In genomic region chr13:30341815-30342570, GRCh38 we compare ENCODE assay signal across 8 cellular contexts. TPM values are rescaled to one million over a fixed set of nuclear protein-coding genes. Genes with fewer than 3 reads are reported as not detected.
DNase-seq lines count a peak whose midpoint lies in the region; ATAC-seq, FAIRE-seq and TF ChIP-seq lines count a peak whose summit lies in the region.

No MANE protein-coding gene starts in this region.

- H3K36me3 ChIP-seq in thoracic aorta: no peaks in the 10 kb centered on the region

- DNase-seq in HTR-8/SVneo (ENCODE audit: insufficient read length, low spot score) (peak; percentile 39), T47D (ENCODE audit: low read depth in 1 of 2, low spot score in 1 of 2) (peak; percentile 35 to 78), kidney glomerular epithelial cell (lab: John Stamatoyannopoulos, UW) (peak; percentile 30), thoracic aorta (ENCODE audit: low spot score) (peak; percentile 61), GF-D8 (lab: John Stamatoyannopoulos, UW) (no peak)
- no peak for DNase-seq in effector memory CD8-positive, alpha-beta T cell
- DNase-seq in stimulated activated naive CD4-positive, alpha-beta T cell treated with Interleukin-2 at 50 U/mL for 16 hours (lab: John Stamatoyannopoulos, UW): no peak
- DNase-seq in activated CD4-positive, alpha-beta T cell treated with anti-CD3 and anti-CD28 coated beads, Interleukin-2, amount 50 U/mL, for 48 hours: no peak

- ATAC-seq in thoracic aorta (ENCODE audit: insufficient number of reproducible peaks, low FRiP score, low read depth): peak; percentile 72
- ATAC-seq in effector memory CD8-positive, alpha-beta T cell (replicated peaks): no peak

- in situ Hi-C loops in T47D (cut with HindIII; ENCODE audit: low pct_unique_long_range_greater_than_20kb, low sequenced_read_pairs): no loop called here

- H3K27me3 Mint-ChIP-seq in effector memory CD8-positive, alpha-beta T cell: no peaks in the 10 kb centered on the region

- no peak for TF ChIP-seq CTCF in thoracic aorta (IDR thresholded peaks at IDR 0.05)

- H3K27me3 ChIP-seq in thoracic aorta (replicated peaks; ENCODE audit: insufficient read depth): no peaks in the 10 kb centered on the region

- H3K27ac ChIP-seq in thoracic aorta: peak overlapping the region; percentile 68 to 77

- H3K27ac Mint-ChIP-seq in effector memory CD8-positive, alpha-beta T cell: peak overlapping the region in 1 of 2 donors; percentile 75

- H3K4me1 Mint-ChIP-seq in effector memory CD8-positive, alpha-beta T cell (ENCODE audit: low read depth in 2 of 2): peaks cover 22 to 24% of the 10 kb centered on the region in 2 donors

- FAIRE-seq in HTR-8/SVneo (lab: Jason Lieb, UNC): no peak

- peaks cover 14 to 37% of the 10 kb centered on the region in 2 donors for H3K4me1 ChIP-seq in thoracic aorta (ENCODE audit: control insufficient read depth in 1 of 2, low read depth in 2 of 2)

- H3K4me3 Mint-ChIP-seq in effector memory CD8-positive, alpha-beta T cell: no peak overlapping the region

- H3K4me3 ChIP-seq in thoracic aorta: peak overlapping the region; percentile 25

- no peaks in the 10 kb centered on the region for H3K9me3 ChIP-seq in thoracic aorta

- H3K36me3 Mint-ChIP-seq in effector memory CD8-positive, alpha-beta T cell (ENCODE audit: insufficient read depth): peaks cover 8% of the 10 kb centered on the region

- no peaks in the 10 kb centered on the region for H3K9me3 Mint-ChIP-seq in effector memory CD8-positive, alpha-beta T cell

RNA-seq across cellular contexts. Expression of gene KATNAL1, which starts 34.6 kb away (rescaled TPM):
- 10 to 100 TPM; 13.7 to 19.1 TPM for total RNA-seq in thoracic aorta

Comparison
In these comparisons a context has a peak if more than half of its experiments do, and no peak if none do; other contexts are left out.
1. DNase-seq: peak in HTR-8/SVneo (single experiment), T47D (2 of 2), kidney glomerular epithelial cell (single experiment) and thoracic aorta (single experiment); none in effector memory CD8-positive, alpha-beta T cell (0 of 3), GF-D8 (single experiment), stimulated activated naive CD4-positive, alpha-beta T cell treated with Interleukin-2 at 50 U/mL for 16 hours (single experiment) and activated CD4-positive, alpha-beta T cell treated with anti-CD3 and anti-CD28 coated beads, Interleukin-2, amount 50 U/mL, for 48 hours (0 of 2).